ENCODE assay signal across 1 cellular context in the genomic region with DNA sequence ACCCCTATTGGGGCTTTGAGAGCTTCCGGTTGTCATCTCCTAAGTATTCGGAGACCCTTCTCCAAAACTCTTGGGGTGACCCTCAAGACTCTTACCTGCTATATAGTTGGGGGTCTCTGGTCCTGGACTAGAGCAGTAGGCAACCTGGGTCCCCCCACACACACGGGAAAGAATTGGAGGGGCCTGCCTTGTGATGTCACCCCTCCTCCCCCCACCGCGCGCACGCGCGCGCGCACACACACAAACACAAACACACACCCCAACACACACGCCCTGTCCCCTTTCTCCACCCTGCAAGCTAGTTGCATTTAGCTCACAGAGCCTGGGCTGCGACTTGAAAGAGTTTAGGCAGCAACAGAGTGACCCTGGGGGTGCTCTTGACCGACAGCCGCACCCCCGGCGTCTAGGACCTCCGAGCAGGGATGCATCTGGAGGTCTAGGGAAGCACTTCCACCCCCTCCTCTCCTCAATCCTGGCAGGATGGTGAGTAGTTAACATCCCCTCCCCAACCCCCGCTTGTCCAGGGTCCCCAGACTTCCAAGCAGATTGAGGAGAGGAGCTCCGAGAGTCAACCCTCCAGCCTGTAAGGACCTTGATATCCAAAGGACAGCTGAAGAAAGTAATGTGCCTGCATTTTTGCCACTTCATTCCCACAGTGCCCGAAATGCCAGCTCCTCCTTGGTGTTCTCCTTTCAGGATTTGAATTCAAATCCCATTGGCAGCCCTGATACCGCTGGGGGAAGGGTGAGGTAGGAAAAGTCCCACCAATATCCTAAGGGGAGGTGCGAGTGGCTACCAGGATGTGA.
TF ChIP-seq lines count a peak whose summit lies in the region.

No MANE protein-coding gene starts in this region.

TF ChIP-seq in HepG2, 621 proteins besides CTCF, POLR2A, EP300 and RAD21 (continued from another document and continues in another):
- TF ChIP-seq, protein P1, sequence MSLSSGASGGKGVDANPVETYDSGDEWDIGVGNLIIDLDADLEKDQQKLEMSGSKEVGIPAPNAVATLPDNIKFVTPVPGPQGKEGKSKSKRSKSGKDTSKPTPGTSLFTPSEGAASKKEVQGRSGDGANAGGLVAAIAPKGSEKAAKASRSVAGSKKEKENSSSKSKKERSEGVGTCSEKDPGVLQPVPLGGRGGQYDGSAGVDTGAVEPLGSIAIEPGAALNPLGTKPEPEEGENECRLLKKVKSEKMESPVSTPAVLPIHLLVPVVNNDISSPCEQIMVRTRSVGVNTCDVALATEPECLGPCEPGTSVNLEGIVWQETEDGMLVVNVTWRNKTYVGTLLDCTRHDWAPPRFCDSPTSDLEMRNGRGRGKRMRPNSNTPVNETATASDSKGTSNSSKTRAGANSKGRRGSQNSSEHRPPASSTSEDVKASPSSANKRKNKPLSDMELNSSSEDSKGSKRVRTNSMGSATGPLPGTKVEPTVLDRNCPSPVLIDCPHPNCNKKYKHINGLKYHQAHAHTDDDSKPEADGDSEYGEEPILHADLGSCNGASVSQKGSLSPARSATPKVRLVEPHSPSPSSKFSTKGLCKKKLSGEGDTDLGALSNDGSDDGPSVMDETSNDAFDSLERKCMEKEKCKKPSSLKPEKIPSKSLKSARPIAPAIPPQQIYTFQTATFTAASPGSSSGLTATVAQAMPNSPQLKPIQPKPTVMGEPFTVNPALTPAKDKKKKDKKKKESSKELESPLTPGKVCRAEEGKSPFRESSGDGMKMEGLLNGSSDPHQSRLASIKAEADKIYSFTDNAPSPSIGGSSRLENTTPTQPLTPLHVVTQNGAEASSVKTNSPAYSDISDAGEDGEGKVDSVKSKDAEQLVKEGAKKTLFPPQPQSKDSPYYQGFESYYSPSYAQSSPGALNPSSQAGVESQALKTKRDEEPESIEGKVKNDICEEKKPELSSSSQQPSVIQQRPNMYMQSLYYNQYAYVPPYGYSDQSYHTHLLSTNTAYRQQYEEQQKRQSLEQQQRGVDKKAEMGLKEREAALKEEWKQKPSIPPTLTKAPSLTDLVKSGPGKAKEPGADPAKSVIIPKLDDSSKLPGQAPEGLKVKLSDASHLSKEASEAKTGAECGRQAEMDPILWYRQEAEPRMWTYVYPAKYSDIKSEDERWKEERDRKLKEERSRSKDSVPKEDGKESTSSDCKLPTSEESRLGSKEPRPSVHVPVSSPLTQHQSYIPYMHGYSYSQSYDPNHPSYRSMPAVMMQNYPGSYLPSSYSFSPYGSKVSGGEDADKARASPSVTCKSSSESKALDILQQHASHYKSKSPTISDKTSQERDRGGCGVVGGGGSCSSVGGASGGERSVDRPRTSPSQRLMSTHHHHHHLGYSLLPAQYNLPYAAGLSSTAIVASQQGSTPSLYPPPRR (CRISPR knock-in tag; IDR thresholded peaks at IDR 0.05; ENCODE audit: borderline replicate concordance) = 0 out of 2 replicates have a peak, but pooled peaks have one; percentile 4
- peak; percentile 79 for TF ChIP-seq ATF1 (CRISPR knock-in tag; IDR thresholded peaks at IDR 0.05)
- TF ChIP-seq ZNF547 (CRISPR knock-in tag; IDR thresholded peaks at IDR 0.05) = peak; percentile 26; the same call in 1 of the 2 replicates
- no peak for TF ChIP-seq CC2D1A (CRISPR knock-in tag; IDR thresholded peaks at IDR 0.05)
- TF ChIP-seq, protein P2, sequence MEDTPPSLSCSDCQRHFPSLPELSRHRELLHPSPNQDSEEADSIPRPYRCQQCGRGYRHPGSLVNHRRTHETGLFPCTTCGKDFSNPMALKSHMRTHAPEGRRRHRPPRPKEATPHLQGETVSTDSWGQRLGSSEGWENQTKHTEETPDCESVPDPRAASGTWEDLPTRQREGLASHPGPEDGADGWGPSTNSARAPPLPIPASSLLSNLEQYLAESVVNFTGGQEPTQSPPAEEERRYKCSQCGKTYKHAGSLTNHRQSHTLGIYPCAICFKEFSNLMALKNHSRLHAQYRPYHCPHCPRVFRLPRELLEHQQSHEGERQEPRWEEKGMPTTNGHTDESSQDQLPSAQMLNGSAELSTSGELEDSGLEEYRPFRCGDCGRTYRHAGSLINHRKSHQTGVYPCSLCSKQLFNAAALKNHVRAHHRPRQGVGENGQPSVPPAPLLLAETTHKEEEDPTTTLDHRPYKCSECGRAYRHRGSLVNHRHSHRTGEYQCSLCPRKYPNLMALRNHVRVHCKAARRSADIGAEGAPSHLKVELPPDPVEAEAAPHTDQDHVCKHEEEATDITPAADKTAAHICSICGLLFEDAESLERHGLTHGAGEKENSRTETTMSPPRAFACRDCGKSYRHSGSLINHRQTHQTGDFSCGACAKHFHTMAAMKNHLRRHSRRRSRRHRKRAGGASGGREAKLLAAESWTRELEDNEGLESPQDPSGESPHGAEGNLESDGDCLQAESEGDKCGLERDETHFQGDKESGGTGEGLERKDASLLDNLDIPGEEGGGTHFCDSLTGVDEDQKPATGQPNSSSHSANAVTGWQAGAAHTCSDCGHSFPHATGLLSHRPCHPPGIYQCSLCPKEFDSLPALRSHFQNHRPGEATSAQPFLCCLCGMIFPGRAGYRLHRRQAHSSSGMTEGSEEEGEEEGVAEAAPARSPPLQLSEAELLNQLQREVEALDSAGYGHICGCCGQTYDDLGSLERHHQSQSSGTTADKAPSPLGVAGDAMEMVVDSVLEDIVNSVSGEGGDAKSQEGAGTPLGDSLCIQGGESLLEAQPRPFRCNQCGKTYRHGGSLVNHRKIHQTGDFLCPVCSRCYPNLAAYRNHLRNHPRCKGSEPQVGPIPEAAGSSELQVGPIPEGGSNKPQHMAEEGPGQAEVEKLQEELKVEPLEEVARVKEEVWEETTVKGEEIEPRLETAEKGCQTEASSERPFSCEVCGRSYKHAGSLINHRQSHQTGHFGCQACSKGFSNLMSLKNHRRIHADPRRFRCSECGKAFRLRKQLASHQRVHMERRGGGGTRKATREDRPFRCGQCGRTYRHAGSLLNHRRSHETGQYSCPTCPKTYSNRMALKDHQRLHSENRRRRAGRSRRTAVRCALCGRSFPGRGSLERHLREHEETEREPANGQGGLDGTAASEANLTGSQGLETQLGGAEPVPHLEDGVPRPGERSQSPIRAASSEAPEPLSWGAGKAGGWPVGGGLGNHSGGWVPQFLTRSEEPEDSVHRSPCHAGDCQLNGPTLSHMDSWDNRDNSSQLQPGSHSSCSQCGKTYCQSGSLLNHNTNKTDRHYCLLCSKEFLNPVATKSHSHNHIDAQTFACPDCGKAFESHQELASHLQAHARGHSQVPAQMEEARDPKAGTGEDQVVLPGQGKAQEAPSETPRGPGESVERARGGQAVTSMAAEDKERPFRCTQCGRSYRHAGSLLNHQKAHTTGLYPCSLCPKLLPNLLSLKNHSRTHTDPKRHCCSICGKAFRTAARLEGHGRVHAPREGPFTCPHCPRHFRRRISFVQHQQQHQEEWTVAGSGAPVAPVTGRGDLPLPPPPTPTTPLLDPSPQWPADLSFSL (CRISPR knock-in tag; IDR thresholded peaks at IDR 0.05) = peak; percentile 93
- TF ChIP-seq SOX6 (IDR thresholded peaks at IDR 0.05) = no peak
- peak; percentile 60; the same call in 1 of the 2 replicates for TF ChIP-seq SOX6 (CRISPR knock-in tag; IDR thresholded peaks at IDR 0.05)
- TF ChIP-seq, protein P3, sequence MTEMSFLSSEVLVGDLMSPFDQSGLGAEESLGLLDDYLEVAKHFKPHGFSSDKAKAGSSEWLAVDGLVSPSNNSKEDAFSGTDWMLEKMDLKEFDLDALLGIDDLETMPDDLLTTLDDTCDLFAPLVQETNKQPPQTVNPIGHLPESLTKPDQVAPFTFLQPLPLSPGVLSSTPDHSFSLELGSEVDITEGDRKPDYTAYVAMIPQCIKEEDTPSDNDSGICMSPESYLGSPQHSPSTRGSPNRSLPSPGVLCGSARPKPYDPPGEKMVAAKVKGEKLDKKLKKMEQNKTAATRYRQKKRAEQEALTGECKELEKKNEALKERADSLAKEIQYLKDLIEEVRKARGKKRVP (CRISPR knock-in tag; IDR thresholded peaks at IDR 0.05) = peak in 1 of 2 experiments; percentile 40; a peak in 1 of 4 replicates
- TF ChIP-seq NFE2 (CRISPR knock-in tag; IDR thresholded peaks at IDR 0.05) = no peak
- TF ChIP-seq, protein P4, sequence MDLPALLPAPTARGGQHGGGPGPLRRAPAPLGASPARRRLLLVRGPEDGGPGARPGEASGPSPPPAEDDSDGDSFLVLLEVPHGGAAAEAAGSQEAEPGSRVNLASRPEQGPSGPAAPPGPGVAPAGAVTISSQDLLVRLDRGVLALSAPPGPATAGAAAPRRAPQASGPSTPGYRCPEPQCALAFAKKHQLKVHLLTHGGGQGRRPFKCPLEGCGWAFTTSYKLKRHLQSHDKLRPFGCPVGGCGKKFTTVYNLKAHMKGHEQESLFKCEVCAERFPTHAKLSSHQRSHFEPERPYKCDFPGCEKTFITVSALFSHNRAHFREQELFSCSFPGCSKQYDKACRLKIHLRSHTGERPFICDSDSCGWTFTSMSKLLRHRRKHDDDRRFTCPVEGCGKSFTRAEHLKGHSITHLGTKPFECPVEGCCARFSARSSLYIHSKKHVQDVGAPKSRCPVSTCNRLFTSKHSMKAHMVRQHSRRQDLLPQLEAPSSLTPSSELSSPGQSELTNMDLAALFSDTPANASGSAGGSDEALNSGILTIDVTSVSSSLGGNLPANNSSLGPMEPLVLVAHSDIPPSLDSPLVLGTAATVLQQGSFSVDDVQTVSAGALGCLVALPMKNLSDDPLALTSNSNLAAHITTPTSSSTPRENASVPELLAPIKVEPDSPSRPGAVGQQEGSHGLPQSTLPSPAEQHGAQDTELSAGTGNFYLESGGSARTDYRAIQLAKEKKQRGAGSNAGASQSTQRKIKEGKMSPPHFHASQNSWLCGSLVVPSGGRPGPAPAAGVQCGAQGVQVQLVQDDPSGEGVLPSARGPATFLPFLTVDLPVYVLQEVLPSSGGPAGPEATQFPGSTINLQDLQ (CRISPR knock-in tag; IDR thresholded peaks at IDR 0.05) = no peak
- 0 out of 2 replicates have a peak, but pooled peaks have one; percentile 17 for TF ChIP-seq ZNF792 (CRISPR knock-in tag; IDR thresholded peaks at IDR 0.05)
- TF ChIP-seq, protein P5, sequence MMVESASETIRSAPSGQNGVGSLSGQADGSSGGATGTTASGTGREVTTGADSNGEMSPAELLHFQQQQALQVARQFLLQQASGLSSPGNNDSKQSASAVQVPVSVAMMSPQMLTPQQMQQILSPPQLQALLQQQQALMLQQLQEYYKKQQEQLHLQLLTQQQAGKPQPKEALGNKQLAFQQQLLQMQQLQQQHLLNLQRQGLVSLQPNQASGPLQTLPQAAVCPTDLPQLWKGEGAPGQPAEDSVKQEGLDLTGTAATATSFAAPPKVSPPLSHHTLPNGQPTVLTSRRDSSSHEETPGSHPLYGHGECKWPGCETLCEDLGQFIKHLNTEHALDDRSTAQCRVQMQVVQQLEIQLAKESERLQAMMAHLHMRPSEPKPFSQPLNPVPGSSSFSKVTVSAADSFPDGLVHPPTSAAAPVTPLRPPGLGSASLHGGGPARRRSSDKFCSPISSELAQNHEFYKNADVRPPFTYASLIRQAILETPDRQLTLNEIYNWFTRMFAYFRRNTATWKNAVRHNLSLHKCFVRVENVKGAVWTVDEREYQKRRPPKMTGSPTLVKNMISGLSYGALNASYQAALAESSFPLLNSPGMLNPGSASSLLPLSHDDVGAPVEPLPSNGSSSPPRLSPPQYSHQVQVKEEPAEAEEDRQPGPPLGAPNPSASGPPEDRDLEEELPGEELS (CRISPR knock-in tag; IDR thresholded peaks at IDR 0.05) = peak; percentile 28; the same call in 1 of the 2 replicates
- TF ChIP-seq MLLT10 (CRISPR knock-in tag; IDR thresholded peaks at IDR 0.05) = no peak
- no peak for TF ChIP-seq XBP1 (CRISPR knock-in tag; IDR thresholded peaks at IDR 0.05)
- TF ChIP-seq, protein P6, sequence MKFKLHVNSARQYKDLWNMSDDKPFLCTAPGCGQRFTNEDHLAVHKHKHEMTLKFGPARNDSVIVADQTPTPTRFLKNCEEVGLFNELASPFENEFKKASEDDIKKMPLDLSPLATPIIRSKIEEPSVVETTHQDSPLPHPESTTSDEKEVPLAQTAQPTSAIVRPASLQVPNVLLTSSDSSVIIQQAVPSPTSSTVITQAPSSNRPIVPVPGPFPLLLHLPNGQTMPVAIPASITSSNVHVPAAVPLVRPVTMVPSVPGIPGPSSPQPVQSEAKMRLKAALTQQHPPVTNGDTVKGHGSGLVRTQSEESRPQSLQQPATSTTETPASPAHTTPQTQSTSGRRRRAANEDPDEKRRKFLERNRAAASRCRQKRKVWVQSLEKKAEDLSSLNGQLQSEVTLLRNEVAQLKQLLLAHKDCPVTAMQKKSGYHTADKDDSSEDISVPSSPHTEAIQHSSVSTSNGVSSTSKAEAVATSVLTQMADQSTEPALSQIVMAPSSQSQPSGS (CRISPR knock-in tag; IDR thresholded peaks at IDR 0.05) = peak; percentile 12; the same call in 1 of the 2 replicates
- 0 out of 2 replicates have a peak, but pooled peaks have one; percentile 44 for TF ChIP-seq ARNT2 (CRISPR knock-in tag; IDR thresholded peaks at IDR 0.05; ENCODE audit: low read depth)
- TF ChIP-seq MXI1 (IDR thresholded peaks at IDR 0.05; ENCODE audit: borderline replicate concordance, low read depth, low read length) = peak; percentile 20; the same call in 1 of the 3 replicates
- TF ChIP-seq ZNF841 (CRISPR knock-in tag; IDR thresholded peaks at IDR 0.05; ENCODE audit: borderline replicate concordance) = 0 out of 2 replicates have a peak, but pooled peaks have one; percentile 18
- peak; percentile 21; the same call in 1 of the 2 replicates for TF ChIP-seq NCOA2 (CRISPR knock-in tag; IDR thresholded peaks at IDR 0.05)
- 0 out of 2 replicates have a peak, but pooled peaks have one; percentile 68 for TF ChIP-seq PCBP1 (IDR thresholded peaks at IDR 0.05; ENCODE audit: borderline replicate concordance, low read depth, low read length)
- TF ChIP-seq ZNF350 (CRISPR knock-in tag; IDR thresholded peaks at IDR 0.05; ENCODE audit: borderline replicate concordance, low read depth) = 0 out of 2 replicates have a peak, but pooled peaks have one; percentile 34
- TF ChIP-seq ZNF543 (CRISPR knock-in tag; IDR thresholded peaks at IDR 0.05) = peak; percentile 75; the same call in 1 of the 2 replicates
- TF ChIP-seq ZBTB7A (CRISPR knock-in tag; IDR thresholded peaks at IDR 0.05) = peak; percentile 22; the same call in 1 of the 2 replicates
- peak; percentile 42 for TF ChIP-seq PTBP1 (IDR thresholded peaks at IDR 0.05; ENCODE audit: low read depth, low read length, poor library complexity, severe bottlenecking)
- TF ChIP-seq ZNF34 (CRISPR knock-in tag; IDR thresholded peaks at IDR 0.05; ENCODE audit: borderline replicate concordance) = no peak
- peak; percentile 84 for TF ChIP-seq ATF7 (IDR thresholded peaks at IDR 0.05)
- TF ChIP-seq ATF7 (CRISPR knock-in tag; IDR thresholded peaks at IDR 0.05) = peak; percentile 78
- no peak for TF ChIP-seq ZNF256 (CRISPR knock-in tag; conservative IDR thresholded peaks at IDR 0.05)
- TF ChIP-seq MEF2D (CRISPR knock-in tag; IDR thresholded peaks at IDR 0.05) = no peak
- TF ChIP-seq TBL1XR1 (IDR thresholded peaks at IDR 0.05; ENCODE audit: borderline replicate concordance, low read length, partially characterized antibody) = no peak
- TF ChIP-seq, protein P7, sequence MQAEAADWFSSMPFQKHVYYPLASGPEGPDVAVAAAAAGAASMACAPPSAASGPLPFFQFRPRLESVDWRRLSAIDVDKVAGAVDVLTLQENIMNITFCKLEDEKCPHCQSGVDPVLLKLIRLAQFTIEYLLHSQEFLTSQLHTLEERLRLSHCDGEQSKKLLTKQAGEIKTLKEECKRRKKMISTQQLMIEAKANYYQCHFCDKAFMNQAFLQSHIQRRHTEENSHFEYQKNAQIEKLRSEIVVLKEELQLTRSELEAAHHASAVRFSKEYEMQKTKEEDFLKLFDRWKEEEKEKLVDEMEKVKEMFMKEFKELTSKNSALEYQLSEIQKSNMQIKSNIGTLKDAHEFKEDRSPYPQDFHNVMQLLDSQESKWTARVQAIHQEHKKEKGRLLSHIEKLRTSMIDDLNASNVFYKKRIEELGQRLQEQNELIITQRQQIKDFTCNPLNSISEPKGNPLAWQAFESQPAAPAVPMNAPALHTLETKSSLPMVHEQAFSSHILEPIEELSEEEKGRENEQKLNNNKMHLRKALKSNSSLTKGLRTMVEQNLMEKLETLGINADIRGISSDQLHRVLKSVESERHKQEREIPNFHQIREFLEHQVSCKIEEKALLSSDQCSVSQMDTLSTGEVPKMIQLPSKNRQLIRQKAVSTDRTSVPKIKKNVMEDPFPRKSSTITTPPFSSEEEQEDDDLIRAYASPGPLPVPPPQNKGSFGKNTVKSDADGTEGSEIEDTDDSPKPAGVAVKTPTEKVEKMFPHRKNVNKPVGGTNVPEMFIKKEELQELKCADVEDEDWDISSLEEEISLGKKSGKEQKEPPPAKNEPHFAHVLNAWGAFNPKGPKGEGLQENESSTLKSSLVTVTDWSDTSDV (CRISPR knock-in tag; IDR thresholded peaks at IDR 0.05) = no peak
